ENCODE assay signal across 1 cellular context in the genomic region with DNA sequence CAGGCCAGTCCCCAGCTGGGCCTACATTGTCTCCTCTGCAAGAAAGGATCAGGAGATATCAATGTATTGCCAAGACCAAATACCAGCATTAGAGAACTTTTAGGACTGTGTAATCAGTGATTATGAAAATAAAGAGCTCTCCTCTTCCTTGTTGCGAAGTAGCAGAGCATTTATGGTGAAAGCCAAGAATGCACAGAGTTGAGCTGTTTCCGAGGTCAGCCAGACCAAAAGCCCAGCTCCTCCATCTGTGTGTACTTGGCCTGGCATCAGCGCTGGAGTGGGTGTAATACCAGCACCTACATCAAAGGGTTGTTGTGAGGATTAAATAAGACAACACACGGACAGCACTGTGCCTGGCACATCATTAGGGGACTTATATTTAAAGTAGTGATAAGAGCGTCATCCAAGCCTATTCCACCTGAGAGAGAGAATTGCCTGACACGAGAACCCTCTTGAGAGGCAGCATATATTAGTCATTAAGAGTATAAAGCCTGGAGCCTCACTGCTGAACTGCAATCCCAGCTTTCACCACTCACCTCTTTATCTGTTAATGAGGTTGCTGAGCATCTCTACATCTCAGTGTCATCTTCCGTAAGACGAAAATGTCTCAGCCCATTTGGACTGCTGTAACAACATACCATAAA.
TF ChIP-seq lines count a peak whose summit lies in the region.

No MANE protein-coding gene starts in this region.

TF ChIP-seq in IMR-90, 13 proteins besides CTCF, POLR2A, EP300 and RAD21 (continued from another document):
- no peak for TF ChIP-seq RFX5 (IDR thresholded peaks at IDR 0.05; ENCODE audit: low read depth, low read length)
